8 cellular contexts compared by ENCODE assay signal in the genomic region with DNA sequence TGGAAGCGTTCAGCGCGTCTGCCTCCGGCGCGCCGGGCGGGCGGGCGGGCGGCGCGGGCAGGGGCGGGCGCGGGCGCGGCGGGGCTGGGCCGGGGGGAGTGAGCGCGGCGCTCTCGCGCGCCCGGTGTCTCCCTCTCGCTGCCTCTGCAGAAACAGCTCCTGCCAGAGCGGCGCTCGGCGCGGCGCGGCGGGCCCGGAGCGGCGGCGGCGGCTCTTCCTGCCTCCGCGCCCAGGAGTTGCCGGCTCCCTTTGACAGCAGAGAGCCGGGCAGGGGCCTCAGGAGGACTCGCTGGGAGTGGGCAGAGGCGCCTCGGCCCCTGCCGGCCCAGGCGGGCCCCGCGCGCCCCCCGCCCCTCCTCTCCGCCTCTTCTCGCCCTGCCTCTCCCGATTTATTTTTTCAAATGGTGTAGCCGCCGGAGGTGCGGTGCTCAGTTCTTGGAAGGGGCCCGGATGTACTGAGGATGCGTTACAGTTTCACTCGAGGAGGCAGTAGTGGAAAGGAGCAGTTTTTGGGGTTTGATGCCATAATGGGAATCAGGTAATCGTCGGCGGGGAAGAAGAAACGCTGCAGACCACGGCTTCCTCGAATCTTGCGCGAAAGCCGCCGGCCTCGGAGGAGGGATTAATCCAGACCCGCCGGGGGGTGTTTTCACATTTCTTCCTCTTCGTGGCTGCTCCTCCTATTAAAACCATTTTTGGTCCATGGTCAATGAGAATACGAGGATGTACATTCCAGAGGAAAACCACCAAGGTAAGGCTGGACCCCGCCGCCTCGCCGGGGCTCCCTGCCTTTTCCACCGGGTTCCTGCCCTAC. TPM values are rescaled to one million over a fixed set of nuclear protein-coding genes. Genes with fewer than 3 reads are reported as not detected.
DNase-seq lines count a peak whose midpoint lies in the region; TF ChIP-seq lines count a peak whose summit lies in the region.

Gene CACNA1C, plus strand, starts transcription at position 127 of the 814 bp plus-strand sequence. Its CDS starts 576 bp downstream, at position 703.

- H3K27ac ChIP-seq in mesodermal cell (ENCODE audit: low read depth, low read length, severe bottlenecking) (peak within 1 kb of the TSS; percentile 29), subcutaneous abdominal adipose tissue (ENCODE audit: low read depth, low read length) (no peak within 1 kb of the TSS)

- no peaks in the 10 kb centered on the region for H3K36me3 ChIP-seq in mesodermal cell (ENCODE audit: control insufficient read depth, insufficient read depth, low read length)
- H3K36me3 ChIP-seq in subcutaneous abdominal adipose tissue (ENCODE audit: control insufficient read depth in 5 of 5, insufficient read depth in 5 of 5, low read length in 5 of 5) = no peaks in the 10 kb centered on the region

- H3K27me3 ChIP-seq in subcutaneous abdominal adipose tissue (ENCODE audit: control insufficient read depth in 5 of 5, insufficient read depth in 4 of 5, low read length in 5 of 5) = peaks cover 23 to 49% (median 32%) of the 10 kb centered on the region in 5 donors

- H3K4me1 ChIP-seq in mesodermal cell (ENCODE audit: control insufficient read depth, insufficient read depth, low read length, poor library complexity, severe bottlenecking) (peaks cover 9% of the 10 kb centered on the region), subcutaneous abdominal adipose tissue (ENCODE audit: control insufficient read depth in 5 of 5, insufficient read depth in 5 of 5, low read length in 5 of 5) (peaks cover 0 to 17% (median 11%) of the 10 kb centered on the region in 5 donors)

- 0 to 1% methylated on average over 39 to 54 of the region's 83 CpGs for WGBS in mesodermal cell (ENCODE audit: insufficient coverage in 2 of 2), 2 experiments

- DNase-seq in ELF-1 (ENCODE audit: low read depth, low spot score) = peak; percentile 68
- DNase-seq in NCI-H146 (lab: John Stamatoyannopoulos, UW) = peak; percentile 40
- DNase-seq in activated CD4-positive, alpha-beta T cell treated with anti-CD3 and anti-CD28 coated beads, Interleukin-2, amount 50 U/mL, for 4 hours = peak; percentile 6 to 23
- peak; percentile 11 to 24 for DNase-seq in erythroblast (lab: John Stamatoyannopoulos, UW)
- DNase-seq in activated gamma-delta T cell treated with Interleukin-2 at 50 U/mL for 16 hours = no peak
- DNase-seq in NCI-H2107 (lab: John Stamatoyannopoulos, UW) = no peak

- H3K4me3 ChIP-seq in mesodermal cell (ENCODE audit: extremely low read depth, insufficient read depth, low read length, poor library complexity, severe bottlenecking) (peak within 1 kb of the TSS; percentile 53), subcutaneous abdominal adipose tissue (ENCODE audit: low read depth in 1 of 5, low read length in 5 of 5) (peak within 1 kb of the TSS; percentile 49 to 69 (median 62))

- TF ChIP-seq POLR2A in erythroblast (IDR thresholded peaks at IDR 0.05; ENCODE audit: low read length) = no peak

- H3K9me3 ChIP-seq in mesodermal cell (ENCODE audit: control insufficient read depth, low read length) = no peaks in the 10 kb centered on the region
- no peaks in the 10 kb centered on the region for H3K9me3 ChIP-seq in subcutaneous abdominal adipose tissue (ENCODE audit: control insufficient read depth in 5 of 5, low read length in 5 of 5)

- H3K9ac ChIP-seq in subcutaneous abdominal adipose tissue (ENCODE audit: low read length in 5 of 5) = peak within 1 kb of the TSS in 1 of 5 donors; percentile 49

RNA-seq across cellular contexts. Expression of gene CACNA1C, which starts in this region (rescaled TPM):
- polyA plus RNA-seq in mesodermal cell (2013, experiment 1 of 2) = 8.0 TPM
- polyA plus RNA-seq in mesodermal cell (2013, experiment 2 of 2) = 8.2 TPM

Comparison
In these comparisons a context has a peak if more than half of its experiments do, and no peak if none do; other contexts are left out.
1. DNase-seq: peak in ELF-1 (single experiment), NCI-H146 (single experiment), activated CD4-positive, alpha-beta T cell treated with anti-CD3 and anti-CD28 coated beads, Interleukin-2, amount 50 U/mL, for 4 hours (2 of 2) and erythroblast (2 of 2); none in activated gamma-delta T cell treated with Interleukin-2 at 50 U/mL for 16 hours (single experiment) and NCI-H2107 (single experiment).